Comparison of ENCODE assay signal across 8 cellular contexts in genomic region chr2:199911877-199912161, GRCh38. TPM values are rescaled to one million over a fixed set of nuclear protein-coding genes. Genes with fewer than 3 reads are reported as not detected.
DNase-seq lines count a peak whose midpoint lies in the region; ATAC-seq and TF ChIP-seq lines count a peak whose summit lies in the region.

No MANE protein-coding gene starts in this region.

- H3K36me3 Mint-ChIP-seq in naive thymus-derived CD4-positive, alpha-beta T cell: peaks cover 8 to 19% (median 12%) of the 10 kb centered on the region in 5 donors

- peak overlapping the region; percentile 72 to 95 (median 93) for H3K27ac Mint-ChIP-seq in naive thymus-derived CD4-positive, alpha-beta T cell

- H3K4me2 ChIP-seq in Karpas-422 (ENCODE audit: low read depth, low read length, poor library complexity, severe bottlenecking): peak overlapping the region; percentile 92

- H3K36me3 ChIP-seq in Karpas-422 (ENCODE audit: insufficient read depth, low read length) (peaks cover 46% of the 10 kb centered on the region), duodenal mucosa (ENCODE audit: control insufficient read depth in 1 of 2, insufficient read depth in 2 of 2, low read length in 2 of 2) (peaks cover 0 to 4% of the 10 kb centered on the region in 2 donors)
- peaks cover 0 to 10% (median 0%) of the 10 kb centered on the region in 3 experiments for H3K36me3 ChIP-seq in naive thymus-derived CD4-positive, alpha-beta T cell (ENCODE audit: control insufficient read depth in 2 of 3, insufficient read depth in 3 of 3, low read length in 3 of 3)

- no peak for ATAC-seq in naive thymus-derived CD4-positive, alpha-beta T cell
- ATAC-seq in HG03280 (IDR thresholded peaks at IDR 0.05; ENCODE audit: unreplicated experiment): no peak
- ATAC-seq in HG02885 (IDR thresholded peaks at IDR 0.05; ENCODE audit: poor library complexity, unreplicated experiment): no peak

- H3K27ac ChIP-seq in Karpas-422 (ENCODE audit: low read length) (peak overlapping the region; percentile 88), duodenal mucosa (ENCODE audit: low read depth, low read length) (peak overlapping the region; percentile 98)
- H3K27ac ChIP-seq in naive thymus-derived CD4-positive, alpha-beta T cell (ENCODE audit: low read depth, low read length): peak overlapping the region; percentile 89

- peak overlapping the region; percentile 89 to 100 (median 98) for H3K4me3 Mint-ChIP-seq in naive thymus-derived CD4-positive, alpha-beta T cell

- CTCF ChIA-PET in naive thymus-derived CD4-positive, alpha-beta T cell (lab: Charles Lee): no interaction called here

- peaks cover 0 to 9% (median 3%) of the 10 kb centered on the region in 5 donors for H3K27me3 Mint-ChIP-seq in naive thymus-derived CD4-positive, alpha-beta T cell

- H2AFZ ChIP-seq in Karpas-422 (ENCODE audit: low read length): no peak overlapping the region; the same call in 1 of the 2 replicates

- H3K9ac ChIP-seq in Karpas-422 (ENCODE audit: low read length) (peak overlapping the region; percentile 99), duodenal mucosa (ENCODE audit: low read depth in 1 of 2, low read length in 2 of 2) (peak overlapping the region; percentile 88 to 99)

- H3K4me1 ChIP-seq in Karpas-422 (ENCODE audit: low read length) (peaks cover 44% of the 10 kb centered on the region), duodenal mucosa (ENCODE audit: control insufficient read depth in 1 of 2, insufficient read depth in 2 of 2, low read length in 2 of 2) (peaks cover 22 to 27% of the 10 kb centered on the region in 2 donors)
- H3K4me1 ChIP-seq in naive thymus-derived CD4-positive, alpha-beta T cell (ENCODE audit: control insufficient read depth in 2 of 2, insufficient read depth in 2 of 2, low read length in 2 of 2): peaks cover 11 to 19% of the 10 kb centered on the region in 2 donors

- peaks cover 6% of the 10 kb centered on the region; the same call in 1 of the 2 replicates for H4K20me1 ChIP-seq in Karpas-422 (ENCODE audit: insufficient read depth, low read depth, low read length)

- peaks cover 28 to 47% (median 37%) of the 10 kb centered on the region in 7 donors for H3K4me1 Mint-ChIP-seq in naive thymus-derived CD4-positive, alpha-beta T cell

- POLR2A ChIA-PET in naive thymus-derived CD4-positive, alpha-beta T cell (lab: Charles Lee): interaction anchor here (1.2 kb wide), 1 partner anchor 43 kb away, joined by 3 read pairs; the partner anchor contains the start of genes MAIP1 and TYW5

- DNase-seq in AG10803 (ENCODE audit: low read depth) (no peak), Karpas-422 (no peak), A172 (ENCODE audit: low spot score) (no peak), NCI-H748 treated with DMSO at 0.1 percent for 48 hours (lab: John Stamatoyannopoulos, UW) (no peak)
- no peak for DNase-seq in naive thymus-derived CD4-positive, alpha-beta T cell

- H3K9me3 ChIP-seq in Karpas-422 (ENCODE audit: low read length) (no peaks in the 10 kb centered on the region), duodenal mucosa (ENCODE audit: control insufficient read depth in 1 of 2, low read length in 2 of 2) (peaks cover 0 to 3% of the 10 kb centered on the region in 2 donors)
- peaks cover 0 to 3% (median 0%) of the 10 kb centered on the region in 3 experiments for H3K9me3 ChIP-seq in naive thymus-derived CD4-positive, alpha-beta T cell (ENCODE audit: control insufficient read depth in 2 of 3, low read length in 3 of 3)

- H3K4me3 ChIP-seq in AG10803 (ENCODE audit: low read length): peak overlapping the region; percentile 94
- H3K4me3 ChIP-seq in Karpas-422 (ENCODE audit: low read length): peak overlapping the region; percentile 96
- peak overlapping the region; percentile 97 to 98 for H3K4me3 ChIP-seq in duodenal mucosa (ENCODE audit: low read depth in 1 of 2, low read length in 2 of 2)
- peak overlapping the region; percentile 75 for H3K4me3 ChIP-seq in naive thymus-derived CD4-positive, alpha-beta T cell (ENCODE audit: low read length)

- peaks cover 88% of the 10 kb centered on the region for H3K79me2 ChIP-seq in Karpas-422 (ENCODE audit: low read length)

- H3K27me3 ChIP-seq in Karpas-422 (ENCODE audit: low read length) (no peaks in the 10 kb centered on the region), duodenal mucosa (ENCODE audit: control insufficient read depth in 1 of 2, insufficient read depth in 2 of 2, low read length in 2 of 2) (no peaks in the 10 kb centered on the region)
- H3K27me3 ChIP-seq in naive thymus-derived CD4-positive, alpha-beta T cell (ENCODE audit: control insufficient read depth in 2 of 2, insufficient read depth in 2 of 2, low read length in 2 of 2): no peaks in the 10 kb centered on the region

- no peaks in the 10 kb centered on the region for H3K9me2 ChIP-seq in Karpas-422 (replicated peaks; ENCODE audit: insufficient read depth, low read length)

- TF ChIP-seq CTCF in AG10803 (conservative IDR thresholded peaks at IDR 0.05; ENCODE audit: low read length): no peak

- H3K9me3 Mint-ChIP-seq in naive thymus-derived CD4-positive, alpha-beta T cell: peaks cover 0 to 10% (median 0%) of the 10 kb centered on the region in 11 donors

- intact Hi-C loops in naive thymus-derived CD4-positive, alpha-beta T cell (cut with micrococcal nuclease): loop anchor here (1.0 to 10.0 kb wide), 10 partner anchors 15 to 1733 kb away; partner anchors contain the start of genes BZW1 (in 2 of the 2), FTCDNL1 (in 2 of the 2), MAIP1 (in 2 of the 2) and TYW5 (in 2 of the 2)

RNA-seq across cellular contexts. Expression of gene C2orf69, which starts 0.7 kb away (rescaled TPM):
- 14.3 and 21.1 TPM in 2 replicates for total RNA-seq in Karpas-422 (2014; rRNA removed; shearing (Covaris generic); ENCODE audit: low replicate concordance)
- total RNA-seq in naive thymus-derived CD4-positive, alpha-beta T cell: 10 to 100 TPM; 10.1 to 15.4 (median 12.7) TPM
- polyA plus RNA-seq in naive thymus-derived CD4-positive, alpha-beta T cell: 10 to 100 TPM; 10.7 to 10.9 TPM
- 26.5 and 28.6 TPM in 2 replicates for total RNA-seq in A172 (2014; rRNA removed; shearing (Covaris generic))

RNA-seq across cellular contexts. Expression of gene TYW5, which starts 43.5 kb away (rescaled TPM):
- 7.5 and 10.5 TPM in 2 replicates for total RNA-seq in Karpas-422 (2014; rRNA removed; shearing (Covaris generic); ENCODE audit: low replicate concordance)
- total RNA-seq in naive thymus-derived CD4-positive, alpha-beta T cell: 10 to 100 TPM in 4 of 5 experiments, 1 to 10 TPM in 1; 6.3 to 13.3 (median 11.2) TPM
- 1 to 10 TPM; 2.7 to 3.7 TPM for polyA plus RNA-seq in naive thymus-derived CD4-positive, alpha-beta T cell
- total RNA-seq in A172 (2014; rRNA removed; shearing (Covaris generic)): 7.9 and 8.8 TPM in 2 replicates

RNA-seq across cellular contexts. Expression of gene MAIP1, which starts 43.6 kb away (rescaled TPM):
- total RNA-seq in Karpas-422 (2014; rRNA removed; shearing (Covaris generic); ENCODE audit: low replicate concordance): 10.8 and 26.9 TPM in 2 replicates
- total RNA-seq in naive thymus-derived CD4-positive, alpha-beta T cell: 10 to 100 TPM; 14.5 to 27.8 (median 19.8) TPM
- polyA plus RNA-seq in naive thymus-derived CD4-positive, alpha-beta T cell: 10 to 100 TPM; 16.3 to 17.9 TPM
- 29.8 and 37.3 TPM in 2 replicates for total RNA-seq in A172 (2014; rRNA removed; shearing (Covaris generic))
